ENCODE assay signal across 33 cellular contexts in the genomic region with DNA sequence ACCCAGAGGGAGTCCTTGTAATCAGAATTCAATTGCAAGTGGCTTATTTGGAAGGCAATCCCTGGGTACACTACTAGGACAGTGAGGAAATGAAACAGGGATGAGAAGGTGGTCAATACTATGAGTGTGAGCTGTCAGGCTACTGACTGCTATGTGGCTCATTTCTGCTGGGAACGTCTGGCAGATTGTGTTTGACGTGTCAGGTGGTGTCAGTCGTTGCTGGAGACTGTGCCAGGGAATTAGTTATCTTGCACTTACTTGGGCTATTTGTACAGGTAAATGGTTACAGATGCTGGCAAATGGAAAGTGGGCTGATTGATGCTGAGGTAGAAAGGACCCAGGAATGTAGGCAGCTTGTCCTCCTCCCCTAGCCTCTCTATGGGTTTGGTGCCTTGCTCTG. TPM values are rescaled to one million over a fixed set of nuclear protein-coding genes. Genes with fewer than 3 reads are reported as not detected.
"Had no signal": no experiment of that assay in that cellular context is flagged by ENCODE, and none has a peak within 500 bp of the region (broad histone marks: within the 10 kb centered on the region; RNA-seq: fewer than 3 reads in every experiment).

No MANE protein-coding gene starts in this region.

- DNase-seq: activated B cell treated with CpG ODN at 0.5 μM for 24 hours; activated CD4-positive, alpha-beta T cell treated with anti-CD3 and anti-CD28 coated beads for 48 hours; activated CD4-positive, alpha-beta T cell treated with anti-CD3 and anti-CD28 coated beads, Interleukin-2, amount 50 U/mL, for 1 hour; activated CD4-positive, alpha-beta T cell treated with anti-CD3 and anti-CD28 coated beads, Interleukin-2, amount 50 U/mL, for 48 hours; activated CD8-positive, alpha-beta memory T cell treated with anti-CD3 and anti-CD28 coated beads for 24 hours; activated CD8-positive, alpha-beta T cell treated with anti-CD3 and anti-CD28 coated beads for 36 hours; activated effector memory CD4-positive, alpha-beta T cell treated with Interleukin-2 at 50 U/mL for 16 hours; activated gamma-delta T cell treated with Interleukin-2 at 50 U/mL for 16 hours; activated naive CD4-positive, alpha-beta T cell treated with anti-CD3 and anti-CD28 coated beads for 36 hours; activated naive CD8-positive, alpha-beta T cell treated with anti-CD3 and anti-CD28 coated beads for 36 hours; activated naive CD8-positive, alpha-beta T cell treated with anti-CD3 and anti-CD28 coated beads, Interleukin-2, amount 50 U/mL, for 24 hours; activated T-cell treated with anti-CD3 and anti-CD28 coated beads, Interleukin-2, amount 50 U/mL, for 4 hours; adrenal gland; amygdala; aorta; body of pancreas; caudate nucleus; colonic mucosa; effector CD8-positive, alpha-beta T cell; foreskin keratinocyte; T-helper 1 cell; T-helper 17 cell; T1000; WERI-Rb-1 had no signal

- H3K27me3 Mint-ChIP-seq: activated B cell treated with CpG ODN at 0.5 μM for 24 hours; activated CD8-positive, alpha-beta T cell treated with anti-CD3 and anti-CD28 coated beads for 36 hours; activated naive CD4-positive, alpha-beta T cell treated with anti-CD3 and anti-CD28 coated beads, Interleukin-2, amount 50 U/mL, for 24 hours; activated T-helper 17 cell treated with anti-CD3 and anti-CD28 coated beads, Interleukin-2, amount 50 U/mL, for 72 hours; T-helper 17 cell had no signal

- H3K9me3 Mint-ChIP-seq: activated B cell treated with CpG ODN at 0.5 μM for 24 hours; activated CD8-positive, alpha-beta T cell treated with anti-CD3 and anti-CD28 coated beads for 36 hours; activated naive CD4-positive, alpha-beta T cell treated with anti-CD3 and anti-CD28 coated beads, Interleukin-2, amount 50 U/mL, for 24 hours; activated naive CD8-positive, alpha-beta T cell treated with anti-CD3 and anti-CD28 coated beads, Interleukin-2, amount 50 U/mL, for 24 hours; activated T-cell treated with anti-CD3 and anti-CD28 coated beads, Interleukin-2, amount 50 U/mL, for 4 hours; activated T-helper 17 cell treated with anti-CD3 and anti-CD28 coated beads, Interleukin-2, amount 50 U/mL, for 72 hours; T-helper 2 cell treated with Interferon-gamma antibody and Interleukin-4, amounts not matched to agents 5 μg/mL and 100 μg/mL, for 36 hours had no signal

- H3K9me3 ChIP-seq: adrenal gland, body of pancreas, colonic mucosa, gastroesophageal sphincter had no signal

- H3K4me1 Mint-ChIP-seq: activated B cell treated with CpG ODN at 0.5 μM for 24 hours; activated naive CD4-positive, alpha-beta T cell treated with anti-CD3 and anti-CD28 coated beads, Interleukin-2, amount 50 U/mL, for 24 hours; activated naive CD8-positive, alpha-beta T cell treated with anti-CD3 and anti-CD28 coated beads for 36 hours; activated naive CD8-positive, alpha-beta T cell treated with anti-CD3 and anti-CD28 coated beads, Interleukin-2, amount 50 U/mL, for 24 hours; activated T-helper 17 cell treated with anti-CD3 and anti-CD28 coated beads, Interleukin-2, amount 50 U/mL, for 72 hours; T-helper 17 cell had no signal

- H3K27me3 ChIP-seq: adrenal gland, body of pancreas, colonic mucosa, gastroesophageal sphincter had no signal

- H3K27ac ChIP-seq: adrenal gland, body of pancreas, colonic mucosa, foreskin keratinocyte, gastroesophageal sphincter, WERI-Rb-1 had no signal

- ATAC-seq: activated CD4-positive, CD25-positive, alpha-beta regulatory T cell treated with anti-CD3 and anti-CD28 coated beads, Interleukin-2, amount 50 U/mL, for 24 hours; activated CD8-positive, alpha-beta T cell treated with anti-CD3 and anti-CD28 coated beads for 36 hours; activated naive CD8-positive, alpha-beta T cell treated with anti-CD3 and anti-CD28 coated beads, Interleukin-2, amount 50 U/mL, for 24 hours; activated T-cell treated with anti-CD3 and anti-CD28 coated beads, Interleukin-2, amount 50 U/mL, for 4 hours; activated T-helper 17 cell treated with anti-CD3 and anti-CD28 coated beads, Interleukin-2, amount 50 U/mL, for 72 hours; body of pancreas; esophagus mucosa; foreskin keratinocyte; gastroesophageal sphincter; T-helper 17 cell had no signal

- H3K4me3 ChIP-seq: adrenal gland, body of pancreas, colonic mucosa, gastroesophageal sphincter had no signal

- H3K4me1 ChIP-seq: adrenal gland, body of pancreas, colonic mucosa, foreskin keratinocyte, gastroesophageal sphincter had no signal

- H3K27ac Mint-ChIP-seq: activated B cell treated with CpG ODN at 0.5 μM for 24 hours; activated CD8-positive, alpha-beta T cell treated with anti-CD3 and anti-CD28 coated beads for 36 hours; activated naive CD4-positive, alpha-beta T cell treated with anti-CD3 and anti-CD28 coated beads for 36 hours; activated naive CD4-positive, alpha-beta T cell treated with anti-CD3 and anti-CD28 coated beads, Interleukin-2, amount 50 U/mL, for 24 hours; activated naive CD8-positive, alpha-beta T cell treated with anti-CD3 and anti-CD28 coated beads for 36 hours; activated naive CD8-positive, alpha-beta T cell treated with anti-CD3 and anti-CD28 coated beads, Interleukin-2, amount 50 U/mL, for 24 hours; activated T-helper 17 cell treated with anti-CD3 and anti-CD28 coated beads, Interleukin-2, amount 50 U/mL, for 72 hours; T-helper 17 cell; T-helper 2 cell treated with Interferon-gamma antibody and Interleukin-4, amounts not matched to agents 5 μg/mL and 100 μg/mL, for 36 hours had no signal

- H3K36me3 Mint-ChIP-seq: activated naive CD4-positive, alpha-beta T cell treated with anti-CD3 and anti-CD28 coated beads, Interleukin-2, amount 50 U/mL, for 24 hours; activated naive CD8-positive, alpha-beta T cell treated with anti-CD3 and anti-CD28 coated beads for 36 hours had no signal

- H3K36me3 ChIP-seq: adrenal gland, colonic mucosa, gastroesophageal sphincter, WERI-Rb-1 had no signal

- H3K4me3 Mint-ChIP-seq: activated B cell treated with CpG ODN at 0.5 μM for 24 hours; activated CD8-positive, alpha-beta T cell treated with anti-CD3 and anti-CD28 coated beads for 36 hours; activated naive CD4-positive, alpha-beta T cell treated with anti-CD3 and anti-CD28 coated beads for 36 hours; activated naive CD4-positive, alpha-beta T cell treated with anti-CD3 and anti-CD28 coated beads, Interleukin-2, amount 50 U/mL, for 24 hours; activated naive CD8-positive, alpha-beta T cell treated with anti-CD3 and anti-CD28 coated beads for 36 hours; activated naive CD8-positive, alpha-beta T cell treated with anti-CD3 and anti-CD28 coated beads, Interleukin-2, amount 50 U/mL, for 24 hours; activated T-cell treated with anti-CD3 and anti-CD28 coated beads, Interleukin-2, amount 50 U/mL, for 4 hours; activated T-helper 17 cell treated with anti-CD3 and anti-CD28 coated beads, Interleukin-2, amount 50 U/mL, for 72 hours; T-helper 17 cell; T-helper 2 cell treated with Interferon-gamma antibody and Interleukin-4, amounts not matched to agents 5 μg/mL and 100 μg/mL, for 36 hours had no signal

RNA-seq across cellular contexts. Expression of a gene that starts 17.4 kb away (rescaled TPM):
- total RNA-seq: activated B cell treated with CpG ODN at 0.5 μM for 24 hours; activated CD8-positive, alpha-beta T cell treated with anti-CD3 and anti-CD28 coated beads for 36 hours; activated naive CD4-positive, alpha-beta T cell treated with anti-CD3 and anti-CD28 coated beads for 36 hours; activated naive CD8-positive, alpha-beta T cell treated with anti-CD3 and anti-CD28 coated beads for 36 hours; activated T-cell treated with anti-CD3 and anti-CD28 coated beads, Interleukin-2, amount 50 U/mL, for 4 hours; activated T-helper 17 cell treated with anti-CD3 and anti-CD28 coated beads, Interleukin-2, amount 50 U/mL, for 72 hours; adrenal gland; aorta; body of pancreas; colonic mucosa; dermis microvascular lymphatic vessel endothelial cell; epithelial cell of proximal tubule; esophagus mucosa; foreskin keratinocyte; gastroesophageal sphincter; glomerular endothelial cell; T-helper 17 cell had no signal
- polyA plus RNA-seq: adrenal gland, aorta, foreskin keratinocyte had no signal

RNA-seq across cellular contexts. Expression of a gene that starts 33.7 kb away (rescaled TPM):
- total RNA-seq: activated B cell treated with CpG ODN at 0.5 μM for 24 hours; activated T-helper 17 cell treated with anti-CD3 and anti-CD28 coated beads, Interleukin-2, amount 50 U/mL, for 72 hours had no signal
